ENCODE assay signal across 8 cellular contexts in the genomic region with DNA sequence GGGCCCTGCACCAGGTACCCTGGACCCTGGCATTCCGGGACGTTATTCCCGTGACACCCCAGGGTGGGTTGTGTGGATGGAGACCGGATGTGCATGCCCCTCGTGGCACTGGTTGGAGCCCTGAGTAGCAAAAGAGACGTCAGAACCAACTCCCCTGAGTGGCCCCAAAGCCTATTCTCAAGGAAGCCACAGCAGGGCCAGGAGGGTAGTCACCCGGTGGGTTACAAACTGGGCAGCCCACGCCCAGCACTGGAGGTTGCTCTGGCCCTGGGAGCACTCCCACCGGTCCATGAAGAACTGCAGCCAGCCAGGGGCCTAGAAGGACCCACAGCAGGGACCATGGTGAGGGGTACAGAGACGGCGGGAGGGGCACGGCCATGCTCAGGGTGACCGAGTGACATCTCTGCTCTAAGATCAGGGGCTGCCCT.
A peak's percentile ranks its signal among the peaks of the same experiment; 100 is the strongest.
DNase-seq lines count a peak whose midpoint lies in the region; ATAC-seq lines count a peak whose summit lies in the region.

No MANE protein-coding gene starts in this region.

- peak overlapping the region; percentile 83 to 84 for H3K4me3 Mint-ChIP-seq in effector memory CD8-positive, alpha-beta T cell

- DNase-seq in OCI-M1 (lab: John Stamatoyannopoulos, UW): peak; percentile 35
- DNase-seq in effector memory CD8-positive, alpha-beta T cell: no peak
- peak; percentile 75 for DNase-seq in retina
- DNase-seq in NCI-H1092 treated with DMSO at 0.1 percent for 48 hours (lab: John Stamatoyannopoulos, UW): no peak
- no peak for DNase-seq in NCI-H1930 (lab: John Stamatoyannopoulos, UW)
- no peak for DNase-seq in NCI-H1417 (lab: John Stamatoyannopoulos, UW)

- no peaks in the 10 kb centered on the region for H3K9me3 Mint-ChIP-seq in effector memory CD8-positive, alpha-beta T cell

- H3K4me1 Mint-ChIP-seq in effector memory CD8-positive, alpha-beta T cell (ENCODE audit: low read depth in 2 of 2): peaks cover 23 to 36% of the 10 kb centered on the region in 2 donors

- no peaks in the 10 kb centered on the region for H3K27me3 Mint-ChIP-seq in effector memory CD8-positive, alpha-beta T cell

- H3K27ac Mint-ChIP-seq in effector memory CD8-positive, alpha-beta T cell: peak overlapping the region; percentile 87 to 92

- H3K36me3 Mint-ChIP-seq in effector memory CD8-positive, alpha-beta T cell (ENCODE audit: insufficient read depth): peaks cover 64% of the 10 kb centered on the region

- peak; percentile 3 for ATAC-seq in GM18502 (IDR thresholded peaks at IDR 0.05; ENCODE audit: poor library complexity, unreplicated experiment)
- ATAC-seq in effector memory CD8-positive, alpha-beta T cell (replicated peaks): peak; percentile 11
- ATAC-seq in GM19452 (IDR thresholded peaks at IDR 0.05; ENCODE audit: unreplicated experiment): no peak

Comparison
In these comparisons a context has a peak if more than half of its experiments do, and no peak if none do; other contexts are left out.
1. DNase-seq: peak in OCI-M1 (single experiment) and retina (single experiment); none in effector memory CD8-positive, alpha-beta T cell (0 of 3), NCI-H1092 treated with DMSO at 0.1 percent for 48 hours (single experiment), NCI-H1930 (0 of 2) and NCI-H1417 (0 of 3).